1 cellular context compared by ENCODE assay signal in genomic region chr1:39080269-39080826, GRCh38.
TF ChIP-seq lines count a peak whose summit lies in the region.

No MANE protein-coding gene starts in this region.

TF ChIP-seq in GM23338, 12 proteins besides CTCF, POLR2A, EP300 and RAD21 (continued from another document):
- TF ChIP-seq, protein P1, sequence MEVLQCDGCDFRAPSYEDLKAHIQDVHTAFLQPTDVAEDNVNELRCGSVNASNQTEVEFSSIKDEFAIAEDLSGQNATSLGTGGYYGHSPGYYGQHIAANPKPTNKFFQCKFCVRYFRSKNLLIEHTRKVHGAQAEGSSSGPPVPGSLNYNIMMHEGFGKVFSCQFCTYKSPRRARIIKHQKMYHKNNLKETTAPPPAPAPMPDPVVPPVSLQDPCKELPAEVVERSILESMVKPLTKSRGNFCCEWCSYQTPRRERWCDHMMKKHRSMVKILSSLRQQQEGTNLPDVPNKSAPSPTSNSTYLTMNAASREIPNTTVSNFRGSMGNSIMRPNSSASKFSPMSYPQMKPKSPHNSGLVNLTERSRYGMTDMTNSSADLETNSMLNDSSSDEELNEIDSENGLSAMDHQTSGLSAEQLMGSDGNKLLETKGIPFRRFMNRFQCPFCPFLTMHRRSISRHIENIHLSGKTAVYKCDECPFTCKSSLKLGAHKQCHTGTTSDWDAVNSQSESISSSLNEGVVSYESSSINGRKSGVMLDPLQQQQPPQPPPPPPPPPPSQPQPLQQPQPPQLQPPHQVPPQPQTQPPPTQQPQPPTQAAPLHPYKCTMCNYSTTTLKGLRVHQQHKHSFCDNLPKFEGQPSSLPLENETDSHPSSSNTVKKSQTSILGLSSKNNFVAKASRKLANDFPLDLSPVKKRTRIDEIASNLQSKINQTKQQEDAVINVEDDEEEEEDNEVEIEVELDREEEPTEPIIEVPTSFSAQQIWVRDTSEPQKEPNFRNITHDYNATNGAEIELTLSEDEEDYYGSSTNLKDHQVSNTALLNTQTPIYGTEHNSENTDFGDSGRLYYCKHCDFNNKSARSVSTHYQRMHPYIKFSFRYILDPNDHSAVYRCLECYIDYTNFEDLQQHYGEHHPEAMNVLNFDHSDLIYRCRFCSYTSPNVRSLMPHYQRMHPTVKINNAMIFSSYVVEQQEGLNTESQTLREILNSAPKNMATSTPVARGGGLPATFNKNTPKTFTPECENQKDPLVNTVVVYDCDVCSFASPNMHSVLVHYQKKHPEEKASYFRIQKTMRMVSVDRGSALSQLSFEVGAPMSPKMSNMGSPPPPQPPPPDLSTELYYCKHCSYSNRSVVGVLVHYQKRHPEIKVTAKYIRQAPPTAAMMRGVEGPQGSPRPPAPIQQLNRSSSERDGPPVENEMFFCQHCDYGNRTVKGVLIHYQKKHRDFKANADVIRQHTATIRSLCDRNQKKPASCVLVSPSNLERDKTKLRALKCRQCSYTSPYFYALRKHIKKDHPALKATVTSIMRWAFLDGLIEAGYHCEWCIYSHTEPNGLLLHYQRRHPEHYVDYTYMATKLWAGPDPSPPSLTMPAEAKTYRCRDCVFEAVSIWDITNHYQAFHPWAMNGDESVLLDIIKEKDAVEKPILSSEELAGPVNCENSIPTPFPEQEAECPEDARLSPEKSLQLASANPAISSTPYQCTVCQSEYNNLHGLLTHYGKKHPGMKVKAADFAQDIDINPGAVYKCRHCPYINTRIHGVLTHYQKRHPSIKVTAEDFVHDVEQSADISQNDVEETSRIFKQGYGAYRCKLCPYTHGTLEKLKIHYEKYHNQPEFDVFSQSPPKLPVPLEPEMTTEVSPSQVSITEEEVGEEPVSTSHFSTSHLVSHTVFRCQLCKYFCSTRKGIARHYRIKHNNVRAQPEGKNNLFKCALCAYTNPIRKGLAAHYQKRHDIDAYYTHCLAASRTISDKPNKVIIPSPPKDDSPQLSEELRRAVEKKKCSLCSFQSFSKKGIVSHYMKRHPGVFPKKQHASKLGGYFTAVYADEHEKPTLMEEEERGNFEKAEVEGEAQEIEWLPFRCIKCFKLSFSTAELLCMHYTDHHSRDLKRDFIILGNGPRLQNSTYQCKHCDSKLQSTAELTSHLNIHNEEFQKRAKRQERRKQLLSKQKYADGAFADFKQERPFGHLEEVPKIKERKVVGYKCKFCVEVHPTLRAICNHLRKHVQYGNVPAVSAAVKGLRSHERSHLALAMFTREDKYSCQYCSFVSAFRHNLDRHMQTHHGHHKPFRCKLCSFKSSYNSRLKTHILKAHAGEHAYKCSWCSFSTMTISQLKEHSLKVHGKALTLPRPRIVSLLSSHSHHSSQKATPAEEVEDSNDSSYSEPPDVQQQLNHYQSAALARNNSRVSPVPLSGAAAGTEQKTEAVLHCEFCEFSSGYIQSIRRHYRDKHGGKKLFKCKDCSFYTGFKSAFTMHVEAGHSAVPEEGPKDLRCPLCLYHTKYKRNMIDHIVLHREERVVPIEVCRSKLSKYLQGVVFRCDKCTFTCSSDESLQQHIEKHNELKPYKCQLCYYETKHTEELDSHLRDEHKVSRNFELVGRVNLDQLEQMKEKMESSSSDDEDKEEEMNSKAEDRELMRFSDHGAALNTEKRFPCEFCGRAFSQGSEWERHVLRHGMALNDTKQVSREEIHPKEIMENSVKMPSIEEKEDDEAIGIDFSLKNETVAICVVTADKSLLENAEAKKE (CRISPR knock-in tag; IDR thresholded peaks at IDR 0.05), result no peak
- no peak for TF ChIP-seq POLR2AphosphoS5 (IDR thresholded peaks at IDR 0.05; ENCODE audit: low read depth)
- TF ChIP-seq NANOG (IDR thresholded peaks at IDR 0.05; ENCODE audit: borderline replicate concordance), result no peak
- TF ChIP-seq CREB1 (CRISPR knock-in tag; IDR thresholded peaks at IDR 0.05; ENCODE audit: low read depth), result no peak
- no peak for TF ChIP-seq ZNF114 (CRISPR knock-in tag; IDR thresholded peaks at IDR 0.05)
- no peak for TF ChIP-seq JUNB (IDR thresholded peaks at IDR 0.05; ENCODE audit: unreplicated experiment)
